8 cellular contexts compared by ENCODE assay signal in the genomic region with DNA sequence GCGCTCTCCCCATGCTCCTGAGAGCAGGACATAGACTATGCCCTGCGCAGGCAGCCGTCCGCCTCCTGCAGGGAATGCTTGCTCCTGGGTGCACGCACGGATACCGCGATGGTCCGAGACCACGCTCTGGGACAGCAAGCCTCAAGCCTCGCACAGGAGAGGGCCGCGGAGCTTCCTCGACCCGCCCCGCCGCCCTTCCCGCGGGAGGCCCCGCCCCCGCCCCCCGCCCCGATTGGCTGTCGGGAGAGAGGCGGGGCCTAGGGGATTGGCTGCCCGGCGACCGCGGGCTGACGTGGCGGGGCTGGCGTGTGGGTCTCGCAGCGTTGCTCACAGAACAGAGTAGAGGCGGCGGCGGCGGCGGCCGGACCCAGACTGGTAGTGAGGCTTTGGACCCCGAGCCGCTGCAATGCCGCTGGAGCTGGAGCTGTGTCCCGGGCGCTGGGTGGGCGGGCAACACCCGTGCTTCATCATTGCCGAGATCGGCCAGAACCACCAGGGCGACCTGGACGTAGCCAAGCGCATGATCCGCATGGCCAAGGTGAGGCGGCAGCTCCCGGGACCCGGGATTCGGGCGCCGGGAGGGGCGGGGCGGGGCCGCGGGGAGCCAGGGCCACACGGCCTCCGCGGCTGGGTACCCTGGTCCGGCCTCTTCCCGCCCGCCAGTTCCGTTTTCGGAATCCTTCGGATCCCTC. TPM values are rescaled to one million over a fixed set of nuclear protein-coding genes. Genes with fewer than 3 reads are reported as not detected.
DNase-seq lines count a peak whose midpoint lies in the region; ATAC-seq and TF ChIP-seq lines count a peak whose summit lies in the region.

A gene with protein sequence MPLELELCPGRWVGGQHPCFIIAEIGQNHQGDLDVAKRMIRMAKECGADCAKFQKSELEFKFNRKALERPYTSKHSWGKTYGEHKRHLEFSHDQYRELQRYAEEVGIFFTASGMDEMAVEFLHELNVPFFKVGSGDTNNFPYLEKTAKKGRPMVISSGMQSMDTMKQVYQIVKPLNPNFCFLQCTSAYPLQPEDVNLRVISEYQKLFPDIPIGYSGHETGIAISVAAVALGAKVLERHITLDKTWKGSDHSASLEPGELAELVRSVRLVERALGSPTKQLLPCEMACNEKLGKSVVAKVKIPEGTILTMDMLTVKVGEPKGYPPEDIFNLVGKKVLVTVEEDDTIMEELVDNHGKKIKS (plus strand): TSS at position 330 of the 692 bp plus-strand sequence. CDS start 77 bp downstream, at position 407.

- peak within 1 kb of the TSS; percentile 96 for H3K27ac Mint-ChIP-seq in activated CD4-positive, alpha-beta T cell treated with anti-CD3 and anti-CD28 coated beads, Interleukin-2, amount 10 ng/mL, durations not matched to agents 7 days and 5 days

- POLR2A ChIA-PET in activated CD4-positive, alpha-beta T cell treated with anti-CD3 and anti-CD28 coated beads, Interleukin-2, amount 10 ng/mL, durations not matched to agents 7 days and 5 days (lab: Charles Lee) = no interaction called here

- H3K9me3 Mint-ChIP-seq in activated CD4-positive, alpha-beta T cell treated with anti-CD3 and anti-CD28 coated beads, Interleukin-2, amount 10 ng/mL, durations not matched to agents 7 days and 5 days = no peaks in the 10 kb centered on the region

- peak; percentile 95 for ATAC-seq in GM19328 (IDR thresholded peaks at IDR 0.05; ENCODE audit: unreplicated experiment)
- peak; percentile 82 for ATAC-seq in HG03469 (IDR thresholded peaks at IDR 0.05; ENCODE audit: unreplicated experiment)
- peak; percentile 90 for ATAC-seq in left colon

- intact Hi-C loops in left colon (cut with DNase I, micrococcal nuclease) = no loop called here

- H3K4me3 ChIP-seq in BLaER1 treated with 17β-estradiol and CSF1 and Interleukin-3, amounts not matched to agents 10 nM and 100 nM = peak within 1 kb of the TSS; percentile 58 to 80 (median 76)
- peak within 1 kb of the TSS; percentile 98 for H3K4me3 ChIP-seq in coronary artery

- peaks cover 20 to 35% (median 23%) of the 10 kb centered on the region in 10 experiments for H3K4me1 ChIP-seq in BLaER1 treated with 17β-estradiol and CSF1 and Interleukin-3, amounts not matched to agents 10 nM and 100 nM

- DNase-seq in NCI-H69 (lab: John Stamatoyannopoulos, UW) (peak; percentile 98), coronary artery (ENCODE audit: low spot score) (peak; percentile 95), left colon (peak; percentile 96 to 97)
- DNase-seq in activated CD4-positive, alpha-beta T cell treated with anti-CD3 and anti-CD28 coated beads, Interleukin-2, amount 10 ng/mL, durations not matched to agents 7 days and 5 days = peak; percentile 94
- peak; percentile 88 for DNase-seq in stimulated activated CD4-positive, alpha-beta T cell treated with anti-CD3 and anti-CD28 coated beads, Interleukin-1b, Interleukin-23, amount 100 ng/mL, for 4 hours (ENCODE audit: low read depth in 2 of 2)

- H3K9me3 ChIP-seq in BLaER1 treated with 17β-estradiol and CSF1 and Interleukin-3, amounts not matched to agents 10 nM and 100 nM (replicated peaks in 1 of 11) = peaks cover 0 to 8% (median 0%) of the 10 kb centered on the region in 11 experiments; a peak in 6 of 22 replicates

- H3K27me3 Mint-ChIP-seq in activated CD4-positive, alpha-beta T cell treated with anti-CD3 and anti-CD28 coated beads, Interleukin-2, amount 10 ng/mL, durations not matched to agents 7 days and 5 days = no peaks in the 10 kb centered on the region

- peak within 1 kb of the TSS; percentile 77 to 93 (median 89) for H3K9ac ChIP-seq in BLaER1 treated with 17β-estradiol and CSF1 and Interleukin-3, amounts not matched to agents 10 nM and 100 nM

- peaks cover 12 to 21% (median 17%) of the 10 kb centered on the region in 11 experiments for H3K36me3 ChIP-seq in BLaER1 treated with 17β-estradiol and CSF1 and Interleukin-3, amounts not matched to agents 10 nM and 100 nM

- H3K36me3 Mint-ChIP-seq in activated CD4-positive, alpha-beta T cell treated with anti-CD3 and anti-CD28 coated beads, Interleukin-2, amount 10 ng/mL, durations not matched to agents 7 days and 5 days (ENCODE audit: low read depth) = peaks cover 18% of the 10 kb centered on the region

- CTCF ChIA-PET in activated CD4-positive, alpha-beta T cell treated with anti-CD3 and anti-CD28 coated beads, Interleukin-2, amount 10 ng/mL, durations not matched to agents 7 days and 5 days (lab: Charles Lee) = interaction anchor here (1.0 to 3.6 kb wide), 5 partner anchors 12 to 134 kb away, joined by 3 to 16 read pairs (median 3); a partner anchor contains a TSS

- peak within 1 kb of the TSS; percentile 93 for H3K4me3 Mint-ChIP-seq in activated CD4-positive, alpha-beta T cell treated with anti-CD3 and anti-CD28 coated beads, Interleukin-2, amount 10 ng/mL, durations not matched to agents 7 days and 5 days

- no peak for TF ChIP-seq CTCF in coronary artery (IDR thresholded peaks at IDR 0.05)

- H3K27ac ChIP-seq in BLaER1 treated with 17β-estradiol and CSF1 and Interleukin-3, amounts not matched to agents 10 nM and 100 nM = peak within 1 kb of the TSS; percentile 62 to 93 (median 83)
- H3K27ac ChIP-seq in coronary artery = peak within 1 kb of the TSS; percentile 87 to 98

- no peaks in the 10 kb centered on the region for H3K27me3 ChIP-seq in BLaER1 treated with 17β-estradiol and CSF1 and Interleukin-3, amounts not matched to agents 10 nM and 100 nM

- H4K20me1 ChIP-seq in BLaER1 treated with 17β-estradiol and CSF1 and Interleukin-3, amounts not matched to agents 10 nM and 100 nM = peaks cover 0 to 38% (median 26%) of the 10 kb centered on the region in 11 experiments; a peak in 12 of 22 replicates

- H3K4me2 ChIP-seq in BLaER1 treated with 17β-estradiol and CSF1 and Interleukin-3, amounts not matched to agents 10 nM and 100 nM = peak within 1 kb of the TSS; percentile 79 to 99 (median 90)

- H3K4me1 Mint-ChIP-seq in activated CD4-positive, alpha-beta T cell treated with anti-CD3 and anti-CD28 coated beads, Interleukin-2, amount 10 ng/mL, durations not matched to agents 7 days and 5 days = peaks cover 35% of the 10 kb centered on the region

RNA-seq across cellular contexts. Expression of the gene that starts here (rescaled TPM):
- total RNA-seq in activated CD4-positive, alpha-beta T cell treated with anti-CD3 and anti-CD28 coated beads, Interleukin-2, amount 10 ng/mL, durations not matched to agents 7 days and 5 days = 10 to 100 TPM; 37.2 to 38.3 TPM
- total RNA-seq in left colon = 100 to 1,000 TPM; 231 to 527 TPM

Comparison
In these comparisons a context has a peak if more than half of its experiments do, and no peak if none do; other contexts are left out.
1. Peak in every context shown above with its lines: DNase-seq, ATAC-seq, H3K4me3 ChIP-seq and H3K27ac ChIP-seq.
2. RNA of the gene that starts here (total RNA-seq): 231 to 527 TPM in left colon; 37.2 to 38.3 TPM in activated CD4-positive, alpha-beta T cell treated with anti-CD3 and anti-CD28 coated beads, Interleukin-2, amount 10 ng/mL, durations not matched to agents 7 days and 5 days; every median in the first group is over 4 times any median in the second.